In genomic region chr19:18929311-18929710, GRCh38 we compare ENCODE assay signal across 33 cellular contexts. TPM values are rescaled to one million over a fixed set of nuclear protein-coding genes. Genes with fewer than 3 reads are reported as not detected.
"Had no signal": no experiment of that assay in that cellular context is flagged by ENCODE, and none has a peak within 500 bp of the region (broad histone marks: within the 10 kb centered on the region; RNA-seq: fewer than 3 reads in every experiment).

No MANE protein-coding gene starts in this region.

- ATAC-seq: activated CD8-positive, alpha-beta memory T cell treated with anti-CD3 and anti-CD28 coated beads, Interleukin-2, amount 10 ng/mL, durations not matched to agents 7 days and 5 days had no signal

- FAIRE-seq: RCC 7860 had no signal

- H3K27ac ChIP-seq: brain microvascular endothelial cell, cardiac muscle cell, PC-9, WERI-Rb-1 had no signal

- H2AFZ ChIP-seq: PC-9 had no signal

- DNase-seq: activated CD4-positive, alpha-beta memory T cell treated with anti-CD3 and anti-CD28 coated beads, Interleukin-2, amount 10 ng/mL, durations not matched to agents 7 days and 5 days; activated CD4-positive, alpha-beta T cell treated with anti-CD3 and anti-CD28 coated beads for 1 hour; activated CD4-positive, alpha-beta T cell treated with anti-CD3 and anti-CD28 coated beads for 48 hours; activated CD4-positive, CD25-positive, alpha-beta regulatory T cell; activated CD8-positive, alpha-beta memory T cell treated with anti-CD3 and anti-CD28 coated beads for 24 hours; activated CD8-positive, alpha-beta memory T cell treated with anti-CD3 and anti-CD28 coated beads, Interleukin-2, amount 10 ng/mL, durations not matched to agents 7 days and 5 days; activated CD8-positive, alpha-beta memory T cell treated with anti-CD3 and anti-CD28 coated beads, Interleukin-2, amount 50 U/mL, for 48 hours; activated effector memory CD4-positive, alpha-beta T cell treated with Interleukin-2 at 50 U/mL for 16 hours; activated naive CD4-positive, alpha-beta T cell treated with anti-CD3 and anti-CD28 coated beads, Interleukin-2, amount 10 ng/mL, durations not matched to agents 7 days and 5 days; activated naive CD8-positive, alpha-beta T cell treated with anti-CD3 and anti-CD28 coated beads for 36 hours; activated T-cell treated with anti-CD3 and anti-CD28 coated beads, Interleukin-2, amount 50 U/mL, for 48 hours; amniotic stem cell; aorta; brain microvascular endothelial cell; NCI-H1092 treated with DMSO at 0.1 percent for 48 hours; NCI-H1417; NCI-H146; NCI-H187; NCI-H2029 treated with DMSO at 0.1 percent for 48 hours; NCI-H2107; NCI-H2171; NCI-H510A; NCI-H526; NCI-H748 treated with DMSO at 0.1 percent for 48 hours; NK-92 treated with Interleukin-12 subunit alpha and Interleukin-12 subunit beta, amount 100 ng/mL, for 24 hours; PC-9; Right ventricle myocardium superior; T1000; WERI-Rb-1 had no signal

- H3K4me2 ChIP-seq: PC-9 had no signal

- H3K4me3 ChIP-seq: cardiac muscle cell, PC-9 had no signal

- H3K27me3 ChIP-seq: brain microvascular endothelial cell, cardiac muscle cell had no signal

RNA-seq across cellular contexts. Expression of gene HOMER3, which starts 11.7 kb away (rescaled TPM):
- total RNA-seq: activated CD4-positive, alpha-beta memory T cell treated with anti-CD3 and anti-CD28 coated beads, Interleukin-2, amount 10 ng/mL, durations not matched to agents 7 days and 5 days; activated naive CD8-positive, alpha-beta T cell treated with anti-CD3 and anti-CD28 coated beads for 36 hours; T-helper 2 cell treated with Interferon-gamma antibody and Interleukin-4, amounts not matched to agents 100 ng/mL and 5 ng/mL, for 36 hours had no signal

RNA-seq across cellular contexts. Expression of gene CERS1, which starts 33.4 kb away (rescaled TPM):
- total RNA-seq: activated CD4-positive, alpha-beta memory T cell treated with anti-CD3 and anti-CD28 coated beads, Interleukin-2, amount 10 ng/mL, durations not matched to agents 7 days and 5 days; activated CD8-positive, alpha-beta memory T cell treated with anti-CD3 and anti-CD28 coated beads, Interleukin-2, amount 10 ng/mL, durations not matched to agents 7 days and 5 days; T-helper 1 cell treated with Interleukin-12 subunit alpha and Interleukin-12 subunit beta and Interleukin-4 antibody, amounts not matched to agents 30 ng/mL and 1 ng/mL, for 36 hours; T-helper 2 cell treated with Interferon-gamma antibody and Interleukin-4, amounts not matched to agents 100 ng/mL and 5 ng/mL, for 36 hours had no signal
